10 cellular contexts compared by ENCODE assay signal in the genomic region with DNA sequence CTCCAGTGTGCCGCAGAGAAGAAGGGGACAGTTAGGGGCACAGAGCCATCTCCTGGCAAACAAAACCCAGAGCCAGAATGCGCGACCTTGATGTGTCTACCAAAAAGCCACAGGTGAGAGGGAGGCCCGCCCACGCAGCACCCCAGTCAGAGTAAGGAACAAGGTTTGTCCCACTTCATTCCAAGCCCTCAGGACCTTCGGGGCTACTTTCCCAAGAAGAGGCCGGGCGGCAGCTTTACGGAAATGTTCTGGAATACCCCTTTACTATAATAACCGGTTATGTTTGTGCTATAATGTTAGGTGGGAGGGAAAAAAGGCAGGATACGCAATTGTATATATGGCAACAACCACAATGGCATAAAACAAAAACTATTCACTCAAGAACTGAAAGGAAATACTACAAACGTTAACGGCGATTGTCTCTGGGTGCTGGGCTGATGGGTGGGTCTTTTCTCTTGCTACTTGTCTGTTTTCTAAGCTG. TPM values are rescaled to one million over a fixed set of nuclear protein-coding genes. Genes with fewer than 3 reads are reported as not detected.
DNase-seq lines count a peak whose midpoint lies in the region; ATAC-seq and TF ChIP-seq lines count a peak whose summit lies in the region.
"Had no signal": no experiment of that assay in that cellular context is flagged by ENCODE, and none has a peak within 500 bp of the region (broad histone marks: within the 10 kb centered on the region; RNA-seq: fewer than 3 reads in every experiment).

No MANE protein-coding gene starts in this region.

- H3K27me3 ChIP-seq in transverse colon: no peaks in the 10 kb centered on the region
- H3K27me3 ChIP-seq in MG63: no peaks in the 10 kb centered on the region
- H3K27me3 ChIP-seq: neutrophil had no signal

- in situ Hi-C loops in transverse colon (cut with MboI; ENCODE audit: low pct_ligation_motif_present in 1 of 4, low pct_unique_long_range_greater_than_20kb in 1 of 4, low sequenced_read_pairs in 3 of 4): loop anchor here in 1 of 4 donors (25.0 kb wide), 1 partner anchor 93 kb away; no protein-coding TSS in a partner anchor

- no peak for TF ChIP-seq POLR2A in transverse colon (IDR thresholded peaks at IDR 0.05)

- H3K36me3 ChIP-seq in transverse colon (no peaks in the 10 kb centered on the region), MG63 (no peaks in the 10 kb centered on the region)
- H3K36me3 ChIP-seq: esophagus muscularis mucosa had no signal

- peaks cover 70% of the 10 kb centered on the region for H3K4me1 Mint-ChIP-seq in activated T-helper 17 cell treated with anti-CD3 and anti-CD28 coated beads, Interleukin-2, amount 50 U/mL, for 72 hours
- H3K4me1 Mint-ChIP-seq in natural killer cell treated with Interleukin-12 subunit alpha and Interleukin-12 subunit beta and Interleukin-15 and Interleukin-18, amount 100 ng/mL, for 72 hours (ENCODE audit: low read depth in 2 of 2): peaks cover 76 to 90% of the 10 kb centered on the region in 2 donors

- H3K4me3 ChIP-seq in transverse colon (no peak overlapping the region), MG63 (no peak overlapping the region)
- H3K4me3 ChIP-seq: esophagus muscularis mucosa had no signal

- peak overlapping the region; percentile 99 for H3K4me3 Mint-ChIP-seq in activated T-helper 17 cell treated with anti-CD3 and anti-CD28 coated beads, Interleukin-2, amount 50 U/mL, for 72 hours
- H3K4me3 Mint-ChIP-seq in natural killer cell treated with Interleukin-12 subunit alpha and Interleukin-12 subunit beta and Interleukin-15 and Interleukin-18, amount 100 ng/mL, for 72 hours: peak overlapping the region; percentile 87

- whole genome bisulfite sequencing in transverse colon (ENCODE audit: low coverage in 1 of 2), 2 donors: 80 to 82% methylated on average over 5 to 14 of the region's 14 CpGs

- peaks cover 59% of the 10 kb centered on the region for H3K36me3 Mint-ChIP-seq in activated T-helper 17 cell treated with anti-CD3 and anti-CD28 coated beads, Interleukin-2, amount 50 U/mL, for 72 hours (ENCODE audit: low read depth)
- peaks cover 4% of the 10 kb centered on the region for H3K36me3 Mint-ChIP-seq in natural killer cell treated with Interleukin-12 subunit alpha and Interleukin-12 subunit beta and Interleukin-15 and Interleukin-18, amount 100 ng/mL, for 72 hours

- peak; percentile 58 for DNase-seq in T-helper 22 cell (ENCODE audit: low read depth)
- DNase-seq in natural killer cell treated with Interleukin-12 subunit alpha and Interleukin-12 subunit beta and Interleukin-15 and Interleukin-18, amount 100 ng/mL, for 72 hours (ENCODE audit: low spot score): no peak
- DNase-seq in transverse colon: no peak
- DNase-seq in MG63: no peak
- DNase-seq in NCI-H82 treated with DMSO at 0.1 percent for 48 hours (lab: John Stamatoyannopoulos, UW; ENCODE audit: unreplicated experiment): no peak
- DNase-seq: NCI-H2081 treated with DMSO at 0.1 percent for 48 hours had no signal

- ATAC-seq in activated T-helper 17 cell treated with anti-CD3 and anti-CD28 coated beads, Interleukin-2, amount 50 U/mL, for 72 hours (replicated peaks): peak; percentile 50
- ATAC-seq in natural killer cell treated with Interleukin-12 subunit alpha and Interleukin-12 subunit beta and Interleukin-15 and Interleukin-18, amount 100 ng/mL, for 72 hours: no peak
- ATAC-seq in GM19328 (IDR thresholded peaks at IDR 0.05; ENCODE audit: unreplicated experiment): no peak

- peak overlapping the region; percentile 4 to 57 (median 37) for H3K27ac ChIP-seq in transverse colon
- H3K27ac ChIP-seq: esophagus muscularis mucosa, neutrophil had no signal

- no peaks in the 10 kb centered on the region for H3K9me3 ChIP-seq in transverse colon
- no peaks in the 10 kb centered on the region for H3K9me3 ChIP-seq in MG63
- H3K9me3 ChIP-seq: esophagus muscularis mucosa, neutrophil had no signal

- H3K27ac Mint-ChIP-seq in activated T-helper 17 cell treated with anti-CD3 and anti-CD28 coated beads, Interleukin-2, amount 50 U/mL, for 72 hours: peak overlapping the region; percentile 87
- H3K27ac Mint-ChIP-seq in natural killer cell treated with Interleukin-12 subunit alpha and Interleukin-12 subunit beta and Interleukin-15 and Interleukin-18, amount 100 ng/mL, for 72 hours: peak overlapping the region; percentile 90 to 99

- no peak for TF ChIP-seq CTCF in transverse colon (IDR thresholded peaks at IDR 0.05)

- no peaks in the 10 kb centered on the region for H3K9me3 Mint-ChIP-seq in activated T-helper 17 cell treated with anti-CD3 and anti-CD28 coated beads, Interleukin-2, amount 50 U/mL, for 72 hours
- H3K9me3 Mint-ChIP-seq in natural killer cell treated with Interleukin-12 subunit alpha and Interleukin-12 subunit beta and Interleukin-15 and Interleukin-18, amount 100 ng/mL, for 72 hours: no peaks in the 10 kb centered on the region

- intact Hi-C loops in transverse colon (cut with DNase I; ENCODE audit: low total_unique reads): no loop called here

- H3K27me3 Mint-ChIP-seq in activated T-helper 17 cell treated with anti-CD3 and anti-CD28 coated beads, Interleukin-2, amount 50 U/mL, for 72 hours: no peaks in the 10 kb centered on the region
- H3K27me3 Mint-ChIP-seq in natural killer cell treated with Interleukin-12 subunit alpha and Interleukin-12 subunit beta and Interleukin-15 and Interleukin-18, amount 100 ng/mL, for 72 hours: no peaks in the 10 kb centered on the region

- peaks cover 9 to 47% (median 34%) of the 10 kb centered on the region in 4 donors for H3K4me1 ChIP-seq in transverse colon

- TF ChIP-seq EP300 in transverse colon (IDR thresholded peaks at IDR 0.05; ENCODE audit: low read depth): no peak

RNA-seq across cellular contexts. Expression of gene CCDC88C, which starts 12.3 kb away (rescaled TPM):
- total RNA-seq in activated T-helper 17 cell treated with anti-CD3 and anti-CD28 coated beads, Interleukin-2, amount 50 U/mL, for 72 hours: 100 to 1,000 TPM; 143 to 172 TPM
- total RNA-seq in natural killer cell treated with Interleukin-12 subunit alpha and Interleukin-12 subunit beta and Interleukin-15 and Interleukin-18, amount 100 ng/mL, for 72 hours: 100 to 1,000 TPM; 103 to 175 TPM
- total RNA-seq in transverse colon: 100 to 1,000 TPM in 1 of 4 donors, 10 to 100 TPM in 3; 29.5 to 171 (median 60.3) TPM
- 1.2 and 5.8 TPM in 2 replicates for total RNA-seq in MG63 (2014; rRNA removed; shearing (Covaris generic); ENCODE audit: low replicate concordance)
